ENCODE assay signal across 32 cellular contexts in the genomic region with DNA sequence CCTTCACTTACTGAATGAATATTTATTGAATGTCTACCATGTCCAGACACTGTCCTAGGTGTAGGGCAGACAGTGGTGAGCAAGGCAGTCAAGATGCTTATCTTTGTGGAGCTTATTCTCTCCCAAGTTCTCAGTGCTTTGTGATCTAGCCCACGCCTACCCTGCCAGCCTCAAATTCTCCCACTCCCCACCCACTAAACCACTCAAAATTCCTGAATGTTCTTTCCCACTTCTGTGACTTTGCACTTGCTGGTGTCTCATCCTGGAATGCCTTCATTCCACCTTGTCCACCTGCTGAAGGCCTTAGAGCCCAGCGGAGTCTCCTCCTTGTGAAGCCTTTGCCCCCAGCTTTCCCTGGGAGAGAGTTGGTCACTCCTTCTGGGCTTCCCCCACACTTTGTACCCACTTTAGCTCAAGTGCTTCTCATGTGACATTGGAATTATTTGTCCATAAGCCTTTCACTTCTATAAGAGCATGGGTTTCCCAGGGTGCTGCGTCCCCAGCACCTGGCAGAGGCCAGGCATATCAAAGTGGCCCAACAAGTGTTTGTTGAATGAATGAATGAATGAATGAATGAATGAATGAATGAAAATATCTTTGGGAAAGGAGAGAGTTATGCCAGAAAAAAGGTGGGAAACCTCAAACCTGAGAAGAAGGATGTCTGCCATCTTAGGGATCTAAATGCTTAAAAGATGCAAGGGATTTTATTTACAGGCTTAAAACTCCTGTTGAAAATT. TPM values are rescaled to one million over a fixed set of nuclear protein-coding genes. Genes with fewer than 3 reads are reported as not detected.
"Had no signal": no experiment of that assay in that cellular context is flagged by ENCODE, and none has a peak within 500 bp of the region (broad histone marks: within the 10 kb centered on the region; RNA-seq: fewer than 3 reads in every experiment).

No MANE protein-coding gene starts in this region.

- H3K4me3 ChIP-seq: ascending aorta, gastroesophageal sphincter, hepatocyte, right atrium auricular region, stomach, thyroid gland, upper lobe of left lung had no signal

- H3K27ac ChIP-seq: ascending aorta, brain microvascular endothelial cell, gastroesophageal sphincter, hepatocyte, right atrium auricular region, stomach, thyroid gland, upper lobe of left lung had no signal

- H3K9me3 ChIP-seq: ascending aorta, gastroesophageal sphincter, right atrium auricular region, stomach, thyroid gland, upper lobe of left lung had no signal

- FAIRE-seq: endothelial cell of umbilical vein had no signal

- H3K4me2 ChIP-seq: hepatocyte had no signal

- ATAC-seq: activated CD4-positive, alpha-beta T cell treated with anti-CD3 and anti-CD28 coated beads for 36 hours; activated CD8-positive, alpha-beta T cell treated with anti-CD3 and anti-CD28 coated beads, Interleukin-2, amount 10 ng/mL, durations not matched to agents 7 days and 5 days; effector memory CD8-positive, alpha-beta T cell; gastroesophageal sphincter; naive thymus-derived CD4-positive, alpha-beta T cell; stimulated activated naive B cell treated with anti-CD40 and anti-IgM and Interleukin-4, amounts not matched to agents 10 μg/mL and 1 μg/mL and 100 μg/mL, for 72 hours had no signal

- H3K4me1 ChIP-seq: ascending aorta, gastroesophageal sphincter, right atrium auricular region, stomach, thyroid gland had no signal

- H3K79me2 ChIP-seq: hepatocyte had no signal

- H3K27me3 ChIP-seq: ascending aorta, brain microvascular endothelial cell, gastroesophageal sphincter, hepatocyte, right atrium auricular region, thyroid gland, upper lobe of left lung had no signal

- DNase-seq: activated CD4-positive, alpha-beta T cell treated with anti-CD3 and anti-CD28 coated beads for 36 hours; activated CD4-positive, CD25-positive, alpha-beta regulatory T cell; activated CD8-positive, alpha-beta T cell treated with anti-CD3 and anti-CD28 coated beads, Interleukin-2, amount 10 ng/mL, durations not matched to agents 7 days and 5 days; activated effector memory CD4-positive, alpha-beta T cell treated with anti-CD3 and anti-CD28 coated beads, Interleukin-2, amount 50 U/mL, for 16 hours; activated naive CD4-positive, alpha-beta T cell treated with anti-CD3 and anti-CD28 coated beads, Interleukin-2, amount 10 ng/mL, durations not matched to agents 7 days and 5 days; activated naive CD8-positive, alpha-beta T cell treated with anti-CD3 and anti-CD28 coated beads, Interleukin-2, amount 10 ng/mL, durations not matched to agents 7 days and 5 days; brain microvascular endothelial cell; cortex of kidney; effector memory CD8-positive, alpha-beta T cell; islet precursor cell; naive thymus-derived CD4-positive, alpha-beta T cell; stimulated activated CD4-positive, alpha-beta T cell treated with anti-CD3 and anti-CD28 coated beads, Interleukin-15, amount 100 ng/mL, for 24 hours; stimulated activated CD4-positive, alpha-beta T cell treated with anti-CD3 and anti-CD28 coated beads, Interleukin-2, amount 100 ng/mL, for 24 hours; stimulated activated naive B cell treated with anti-CD40 and anti-IgM and Interleukin-4, amounts not matched to agents 10 μg/mL and 1 μg/mL and 100 μg/mL, for 72 hours; stomach; T-helper 1 cell; thyroid gland; upper lobe of left lung had no signal

- H3K36me3 ChIP-seq: ascending aorta, brain microvascular endothelial cell, gastroesophageal sphincter, right atrium auricular region, stomach, thyroid gland, upper lobe of left lung had no signal

- H2AFZ ChIP-seq: hepatocyte had no signal

RNA-seq across cellular contexts. Expression of gene CCDC182, which starts 23.0 kb away (rescaled TPM):
- total RNA-seq: activated CD4-positive, alpha-beta T cell treated with anti-CD3 and anti-CD28 coated beads for 36 hours; activated CD8-positive, alpha-beta T cell treated with anti-CD3 and anti-CD28 coated beads, Interleukin-2, amount 10 ng/mL, durations not matched to agents 7 days and 5 days; activated naive CD8-positive, alpha-beta T cell treated with anti-CD3 and anti-CD28 coated beads, Interleukin-2, amount 10 ng/mL, durations not matched to agents 7 days and 5 days; ascending aorta; cardiac septum; cerebellum; endothelial cell of umbilical vein; fibroblast of lung; fibroblast of villous mesenchyme; gastroesophageal sphincter; hepatocyte; liver; mesothelial cell of epicardium; naive thymus-derived CD4-positive, alpha-beta T cell; omental fat pad; pulmonary artery endothelial cell; right atrium auricular region; stomach; thyroid gland; upper lobe of left lung had no signal
- polyA plus RNA-seq: endothelial cell of umbilical vein; esophagus; fibroblast of lung; hepatocyte; liver; naive thymus-derived CD4-positive, alpha-beta T cell; stomach had no signal
